1 cellular context compared by ENCODE assay signal in the genomic region with DNA sequence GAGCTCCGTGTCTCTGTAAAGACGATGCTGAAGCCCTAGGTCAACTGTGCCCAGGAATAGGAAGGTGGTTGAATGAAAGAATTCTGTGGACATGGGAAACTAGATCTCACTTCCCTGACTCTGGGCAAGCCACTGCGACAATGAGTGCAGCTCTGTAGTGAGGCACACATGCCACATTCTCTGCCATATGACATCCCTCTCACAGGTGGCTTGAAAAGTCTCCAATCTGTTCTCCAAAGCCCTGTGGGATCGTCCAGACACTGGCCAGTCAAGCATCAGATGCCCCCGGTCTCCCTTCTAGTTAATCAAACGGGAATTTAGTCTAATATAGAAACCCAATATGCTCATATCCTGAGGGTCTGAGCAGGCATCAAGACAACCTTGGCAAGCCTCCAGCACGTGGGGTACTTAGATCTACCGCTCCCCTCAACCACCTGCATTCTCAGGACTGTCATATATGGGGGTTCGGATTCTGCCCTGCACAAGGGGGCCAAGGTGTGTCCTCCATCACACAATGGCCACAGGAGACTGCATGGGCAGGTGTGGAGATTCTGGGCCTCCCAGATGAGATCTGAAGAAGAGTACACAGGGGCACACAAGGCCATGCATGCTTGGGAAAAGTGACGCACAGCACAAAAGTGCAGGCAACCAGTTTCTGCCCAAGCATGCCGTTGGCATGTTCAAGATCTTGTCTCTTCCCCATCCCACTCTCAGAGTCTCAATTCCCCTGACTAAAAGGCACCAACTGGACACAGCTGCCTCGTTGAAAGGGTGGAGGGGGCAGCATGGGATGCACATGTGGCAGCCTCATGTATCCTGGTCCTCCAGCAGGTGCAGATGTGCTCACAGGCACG.
TF ChIP-seq lines count a peak whose summit lies in the region.

No MANE protein-coding gene starts in this region.

TF ChIP-seq in A549, 52 proteins besides CTCF, POLR2A, EP300 and RAD21 (continued from another document):
- TF ChIP-seq POLR2AphosphoS2 (conservative IDR thresholded peaks at IDR 0.05; ENCODE audit: low read length) (no peak), EHF (CRISPR knock-in tag; IDR thresholded peaks at IDR 0.05) (no peak)
